Comparison of ENCODE assay signal across 2 cellular contexts in the genomic region with DNA sequence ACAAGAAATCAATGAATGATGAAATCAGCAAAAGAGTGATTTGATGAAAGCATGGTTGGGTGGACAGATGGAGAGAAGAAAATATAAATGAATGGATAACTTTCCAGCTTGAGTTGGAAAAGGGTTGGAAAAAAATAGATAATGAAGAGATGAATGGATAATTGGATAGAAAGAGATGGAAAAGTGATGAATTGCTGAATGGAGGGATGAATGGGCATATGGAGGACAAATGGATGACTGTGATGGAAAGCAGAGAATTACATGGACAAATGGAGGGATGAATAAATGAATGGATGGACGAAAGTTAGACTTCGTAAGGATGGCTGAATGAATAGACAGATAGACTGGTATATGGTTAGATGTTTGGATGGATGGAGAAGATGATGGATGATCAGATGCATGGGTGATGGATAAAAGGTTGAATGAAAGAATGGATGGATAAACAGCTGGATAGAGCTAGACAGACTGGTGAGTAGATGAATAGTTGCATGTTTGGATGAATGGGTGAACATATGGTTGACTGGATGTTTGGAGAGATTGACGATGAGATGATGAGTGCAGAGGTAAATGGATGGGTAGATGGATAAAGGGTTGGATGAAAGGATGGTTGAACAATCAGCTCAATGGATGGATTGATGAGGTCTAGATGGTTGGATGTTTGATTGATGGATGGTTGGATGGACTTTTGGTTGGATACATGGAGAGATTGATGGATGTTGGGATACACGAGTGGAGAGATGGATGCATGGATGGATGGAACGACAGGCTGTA.
TF ChIP-seq lines count a peak whose summit lies in the region.

No MANE protein-coding gene starts in this region.

TF ChIP-seq in IMR-90, 13 proteins besides CTCF, POLR2A, EP300 and RAD21:
- no peak for TF ChIP-seq RCOR1 (IDR thresholded peaks at IDR 0.05; ENCODE audit: insufficient replicate concordance, low read length)
TF ChIP-seq in IMR-90: peak in this region for 0.

TF ChIP-seq in H1, 55 proteins besides CTCF, POLR2A, EP300 and RAD21:
- TF ChIP-seq BRCA1 (IDR thresholded peaks at IDR 0.05; ENCODE audit: low read depth, low read length) (no peak), SIRT6 (IDR thresholded peaks at IDR 0.05; ENCODE audit: low read length) (no peak), PHF8 (conservative IDR thresholded peaks at IDR 0.05; ENCODE audit: low read depth, low read length) (no peak), SIN3A (conservative IDR thresholded peaks at IDR 0.05 in 1 of 2, IDR thresholded peaks at IDR 0.05 in 1 of 2; ENCODE audit: low read depth in 1 of 2, low read length in 2 of 2) (no peak), CBX8 (IDR thresholded peaks at IDR 0.05; ENCODE audit: borderline replicate concordance, low read depth, low read length) (no peak), YY1 (IDR thresholded peaks at IDR 0.05; ENCODE audit: low read depth, low read length) (no peak), ASH2L (IDR thresholded peaks at IDR 0.05; ENCODE audit: low read length) (no peak), SP2 (IDR thresholded peaks at IDR 0.05; ENCODE audit: low read length) (no peak), KDM1A (IDR thresholded peaks at IDR 0.05; ENCODE audit: borderline replicate concordance, low read length) (no peak), RFX5 (IDR thresholded peaks at IDR 0.05; ENCODE audit: borderline replicate concordance, low read depth, low read length) (no peak), MAFK (IDR thresholded peaks at IDR 0.05; ENCODE audit: low read depth, low read length) (no peak), SIX5 (IDR thresholded peaks at IDR 0.05; ENCODE audit: low read depth, low read length) (no peak)
- TF ChIP-seq, protein P1, sequence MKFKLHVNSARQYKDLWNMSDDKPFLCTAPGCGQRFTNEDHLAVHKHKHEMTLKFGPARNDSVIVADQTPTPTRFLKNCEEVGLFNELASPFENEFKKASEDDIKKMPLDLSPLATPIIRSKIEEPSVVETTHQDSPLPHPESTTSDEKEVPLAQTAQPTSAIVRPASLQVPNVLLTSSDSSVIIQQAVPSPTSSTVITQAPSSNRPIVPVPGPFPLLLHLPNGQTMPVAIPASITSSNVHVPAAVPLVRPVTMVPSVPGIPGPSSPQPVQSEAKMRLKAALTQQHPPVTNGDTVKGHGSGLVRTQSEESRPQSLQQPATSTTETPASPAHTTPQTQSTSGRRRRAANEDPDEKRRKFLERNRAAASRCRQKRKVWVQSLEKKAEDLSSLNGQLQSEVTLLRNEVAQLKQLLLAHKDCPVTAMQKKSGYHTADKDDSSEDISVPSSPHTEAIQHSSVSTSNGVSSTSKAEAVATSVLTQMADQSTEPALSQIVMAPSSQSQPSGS (IDR thresholded peaks at IDR 0.05; ENCODE audit: low read length) = no peak
- TF ChIP-seq, protein P2, sequence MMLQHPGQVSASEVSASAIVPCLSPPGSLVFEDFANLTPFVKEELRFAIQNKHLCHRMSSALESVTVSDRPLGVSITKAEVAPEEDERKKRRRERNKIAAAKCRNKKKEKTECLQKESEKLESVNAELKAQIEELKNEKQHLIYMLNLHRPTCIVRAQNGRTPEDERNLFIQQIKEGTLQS (IDR thresholded peaks at IDR 0.05; ENCODE audit: insufficient read depth, low read depth, low read length) = no peak
- TF ChIP-seq, protein P3, sequence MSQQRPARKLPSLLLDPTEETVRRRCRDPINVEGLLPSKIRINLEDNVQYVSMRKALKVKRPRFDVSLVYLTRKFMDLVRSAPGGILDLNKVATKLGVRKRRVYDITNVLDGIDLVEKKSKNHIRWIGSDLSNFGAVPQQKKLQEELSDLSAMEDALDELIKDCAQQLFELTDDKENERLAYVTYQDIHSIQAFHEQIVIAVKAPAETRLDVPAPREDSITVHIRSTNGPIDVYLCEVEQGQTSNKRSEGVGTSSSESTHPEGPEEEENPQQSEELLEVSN (IDR thresholded peaks at IDR 0.05) = no peak
